In the genomic region with DNA sequence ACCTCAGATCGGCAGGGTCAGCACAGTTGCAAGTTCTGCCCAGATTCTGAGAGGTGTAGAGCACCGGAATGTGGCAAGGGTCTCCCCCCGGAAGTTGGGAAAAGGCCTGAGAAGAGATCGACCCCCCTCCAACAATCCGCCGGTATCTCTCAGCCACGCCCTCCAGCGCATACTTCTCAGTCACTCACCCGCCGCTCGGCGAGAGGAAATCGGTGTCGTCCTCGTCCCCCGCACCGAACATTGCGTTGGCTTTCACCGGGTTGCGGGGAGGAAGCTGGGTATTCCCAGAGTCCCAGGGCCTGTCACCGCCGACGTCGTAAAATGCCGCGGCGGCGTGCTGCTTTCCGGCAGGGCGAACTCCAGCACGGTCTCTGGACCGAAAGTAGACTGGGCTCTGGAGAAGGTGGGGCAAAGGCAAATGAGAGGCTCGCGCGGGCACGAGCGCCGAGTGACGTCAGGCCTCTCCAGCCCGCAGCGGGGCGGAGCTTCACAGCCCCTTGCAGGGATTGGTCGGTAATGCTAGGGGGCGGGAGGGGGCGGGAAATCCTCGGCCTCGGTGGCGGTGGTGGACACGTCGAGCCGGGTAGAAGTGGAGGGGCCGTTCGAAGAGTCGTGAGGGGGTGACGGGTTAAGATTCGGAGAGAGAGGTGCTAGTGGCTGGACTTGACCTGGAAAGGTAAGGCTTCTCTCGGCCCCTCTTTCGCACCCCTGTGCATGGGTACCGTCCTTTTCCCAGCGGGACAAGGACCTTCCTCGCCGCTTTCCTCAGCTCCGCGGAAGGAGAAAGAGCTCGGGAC, we compare ENCODE assay signal across 1 cellular context.
TF ChIP-seq lines count a peak whose summit lies in the region.

A gene with protein sequence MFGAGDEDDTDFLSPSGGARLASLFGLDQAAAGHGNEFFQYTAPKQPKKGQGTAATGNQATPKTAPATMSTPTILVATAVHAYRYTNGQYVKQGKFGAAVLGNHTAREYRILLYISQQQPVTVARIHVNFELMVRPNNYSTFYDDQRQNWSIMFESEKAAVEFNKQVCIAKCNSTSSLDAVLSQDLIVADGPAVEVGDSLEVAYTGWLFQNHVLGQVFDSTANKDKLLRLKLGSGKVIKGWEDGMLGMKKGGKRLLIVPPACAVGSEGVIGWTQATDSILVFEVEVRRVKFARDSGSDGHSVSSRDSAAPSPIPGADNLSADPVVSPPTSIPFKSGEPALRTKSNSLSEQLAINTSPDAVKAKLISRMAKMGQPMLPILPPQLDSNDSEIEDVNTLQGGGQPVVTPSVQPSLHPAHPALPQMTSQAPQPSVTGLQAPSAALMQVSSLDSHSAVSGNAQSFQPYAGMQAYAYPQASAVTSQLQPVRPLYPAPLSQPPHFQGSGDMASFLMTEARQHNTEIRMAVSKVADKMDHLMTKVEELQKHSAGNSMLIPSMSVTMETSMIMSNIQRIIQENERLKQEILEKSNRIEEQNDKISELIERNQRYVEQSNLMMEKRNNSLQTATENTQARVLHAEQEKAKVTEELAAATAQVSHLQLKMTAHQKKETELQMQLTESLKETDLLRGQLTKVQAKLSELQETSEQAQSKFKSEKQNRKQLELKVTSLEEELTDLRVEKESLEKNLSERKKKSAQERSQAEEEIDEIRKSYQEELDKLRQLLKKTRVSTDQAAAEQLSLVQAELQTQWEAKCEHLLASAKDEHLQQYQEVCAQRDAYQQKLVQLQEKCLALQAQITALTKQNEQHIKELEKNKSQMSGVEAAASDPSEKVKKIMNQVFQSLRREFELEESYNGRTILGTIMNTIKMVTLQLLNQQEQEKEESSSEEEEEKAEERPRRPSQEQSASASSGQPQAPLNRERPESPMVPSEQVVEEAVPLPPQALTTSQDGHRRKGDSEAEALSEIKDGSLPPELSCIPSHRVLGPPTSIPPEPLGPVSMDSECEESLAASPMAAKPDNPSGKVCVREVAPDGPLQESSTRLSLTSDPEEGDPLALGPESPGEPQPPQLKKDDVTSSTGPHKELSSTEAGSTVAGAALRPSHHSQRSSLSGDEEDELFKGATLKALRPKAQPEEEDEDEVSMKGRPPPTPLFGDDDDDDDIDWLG (minus strand): TSS at position 275 of the 797 bp plus-strand sequence. CDS start 34 bp downstream, at position 241.
Gene SLC31A1, plus strand, starts transcription at position 542 of the 797 bp plus-strand sequence. CDS start 34,605 bp downstream, outside the sequence.

TF ChIP-seq in K562, 482 proteins besides CTCF, POLR2A, EP300 and RAD21 (continued from another document and continues in another):
- TF ChIP-seq, protein P1, sequence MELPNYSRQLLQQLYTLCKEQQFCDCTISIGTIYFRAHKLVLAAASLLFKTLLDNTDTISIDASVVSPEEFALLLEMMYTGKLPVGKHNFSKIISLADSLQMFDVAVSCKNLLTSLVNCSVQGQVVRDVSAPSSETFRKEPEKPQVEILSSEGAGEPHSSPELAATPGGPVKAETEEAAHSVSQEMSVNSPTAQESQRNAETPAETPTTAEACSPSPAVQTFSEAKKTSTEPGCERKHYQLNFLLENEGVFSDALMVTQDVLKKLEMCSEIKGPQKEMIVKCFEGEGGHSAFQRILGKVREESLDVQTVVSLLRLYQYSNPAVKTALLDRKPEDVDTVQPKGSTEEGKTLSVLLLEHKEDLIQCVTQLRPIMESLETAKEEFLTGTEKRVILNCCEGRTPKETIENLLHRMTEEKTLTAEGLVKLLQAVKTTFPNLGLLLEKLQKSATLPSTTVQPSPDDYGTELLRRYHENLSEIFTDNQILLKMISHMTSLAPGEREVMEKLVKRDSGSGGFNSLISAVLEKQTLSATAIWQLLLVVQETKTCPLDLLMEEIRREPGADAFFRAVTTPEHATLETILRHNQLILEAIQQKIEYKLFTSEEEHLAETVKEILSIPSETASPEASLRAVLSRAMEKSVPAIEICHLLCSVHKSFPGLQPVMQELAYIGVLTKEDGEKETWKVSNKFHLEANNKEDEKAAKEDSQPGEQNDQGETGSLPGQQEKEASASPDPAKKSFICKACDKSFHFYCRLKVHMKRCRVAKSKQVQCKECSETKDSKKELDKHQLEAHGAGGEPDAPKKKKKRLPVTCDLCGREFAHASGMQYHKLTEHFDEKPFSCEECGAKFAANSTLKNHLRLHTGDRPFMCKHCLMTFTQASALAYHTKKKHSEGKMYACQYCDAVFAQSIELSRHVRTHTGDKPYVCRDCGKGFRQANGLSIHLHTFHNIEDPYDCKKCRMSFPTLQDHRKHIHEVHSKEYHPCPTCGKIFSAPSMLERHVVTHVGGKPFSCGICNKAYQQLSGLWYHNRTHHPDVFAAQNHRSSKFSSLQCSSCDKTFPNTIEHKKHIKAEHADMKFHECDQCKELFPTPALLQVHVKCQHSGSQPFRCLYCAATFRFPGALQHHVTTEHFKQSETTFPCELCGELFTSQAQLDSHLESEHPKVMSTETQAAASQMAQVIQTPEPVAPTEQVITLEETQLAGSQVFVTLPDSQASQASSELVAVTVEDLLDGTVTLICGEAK (IDR thresholded peaks at IDR 0.05): peak; percentile 52
- TF ChIP-seq, protein P1 (CRISPR knock-in tag; IDR thresholded peaks at IDR 0.05): no peak
- TF ChIP-seq ZNF324 (CRISPR knock-in tag; IDR thresholded peaks at IDR 0.05) (no peak), RFX7 (CRISPR knock-in tag; IDR thresholded peaks at IDR 0.05) (no peak), NR1H2 (CRISPR knock-in tag; IDR thresholded peaks at IDR 0.05) (no peak), ZNF431 (CRISPR knock-in tag; IDR thresholded peaks at IDR 0.05) (no peak), CSDE1 (IDR thresholded peaks at IDR 0.05) (no peak), ZBTB1 (CRISPR knock-in tag; IDR thresholded peaks at IDR 0.05; ENCODE audit: borderline replicate concordance, low read depth) (0 out of 2 replicates have a peak, but pooled peaks have one; percentile 71), ZBTB11 (CRISPR knock-in tag; IDR thresholded peaks at IDR 0.05) (peak in 1 of 3 experiments; percentile 57; a peak in 2 of 6 replicates), FOXJ2 (tag; IDR thresholded peaks at IDR 0.05) (no peak), ASH1L (IDR thresholded peaks at IDR 0.05; ENCODE audit: borderline replicate concordance, low read depth, partially characterized antibody) (no peak), ZNF232 (CRISPR knock-in tag; IDR thresholded peaks at IDR 0.05) (no peak), SAFB2 (IDR thresholded peaks at IDR 0.05; ENCODE audit: borderline replicate concordance, low read depth, low read length, severe bottlenecking) (no peak), CREB1 (IDR thresholded peaks at IDR 0.05) (peak; percentile 82; the same call in 1 of the 2 replicates), CREB1 (CRISPR knock-in tag; IDR thresholded peaks at IDR 0.05) (peak; percentile 89), WHSC1 (IDR thresholded peaks at IDR 0.05; ENCODE audit: low read length) (no peak), AFF1 (IDR thresholded peaks at IDR 0.05; ENCODE audit: low read depth in 1 of 2, partially characterized antibody in 2 of 2) (peak; percentile 14 to 76), SMAD2 (IDR thresholded peaks at IDR 0.05; ENCODE audit: low read depth, low read length) (no peak), NRF1 (conservative IDR thresholded peaks at IDR 0.05 in 1 of 2, IDR thresholded peaks at IDR 0.05 in 1 of 2) (peak; percentile 80 to 84), TAF15 (IDR thresholded peaks at IDR 0.05; ENCODE audit: low read depth, low read length) (no peak), TEAD2 (tag; IDR thresholded peaks at IDR 0.05) (no peak), SRSF3 (IDR thresholded peaks at IDR 0.05; ENCODE audit: insufficient read depth, low read length) (no peak), TAF9B (IDR thresholded peaks at IDR 0.05; ENCODE audit: partially characterized antibody) (peak; percentile 18), SETDB1 (IDR thresholded peaks at IDR 0.05; ENCODE audit: low read length) (no peak), ILK (tag; IDR thresholded peaks at IDR 0.05; ENCODE audit: borderline replicate concordance, low read depth) (no peak), SP2 (IDR thresholded peaks at IDR 0.05; ENCODE audit: extremely low read depth, low read depth, low read length, poor library complexity, severe bottlenecking) (no peak), NCOA6 (IDR thresholded peaks at IDR 0.05) (no peak; the same call in 1 of the 2 replicates), NFE2L1 (tag; IDR thresholded peaks at IDR 0.05; ENCODE audit: borderline replicate concordance, low read depth) (no peak)
- TF ChIP-seq, protein P2, sequence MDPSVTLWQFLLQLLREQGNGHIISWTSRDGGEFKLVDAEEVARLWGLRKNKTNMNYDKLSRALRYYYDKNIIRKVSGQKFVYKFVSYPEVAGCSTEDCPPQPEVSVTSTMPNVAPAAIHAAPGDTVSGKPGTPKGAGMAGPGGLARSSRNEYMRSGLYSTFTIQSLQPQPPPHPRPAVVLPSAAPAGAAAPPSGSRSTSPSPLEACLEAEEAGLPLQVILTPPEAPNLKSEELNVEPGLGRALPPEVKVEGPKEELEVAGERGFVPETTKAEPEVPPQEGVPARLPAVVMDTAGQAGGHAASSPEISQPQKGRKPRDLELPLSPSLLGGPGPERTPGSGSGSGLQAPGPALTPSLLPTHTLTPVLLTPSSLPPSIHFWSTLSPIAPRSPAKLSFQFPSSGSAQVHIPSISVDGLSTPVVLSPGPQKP (CRISPR knock-in tag; IDR thresholded peaks at IDR 0.05): no peak
- TF ChIP-seq, protein P3, sequence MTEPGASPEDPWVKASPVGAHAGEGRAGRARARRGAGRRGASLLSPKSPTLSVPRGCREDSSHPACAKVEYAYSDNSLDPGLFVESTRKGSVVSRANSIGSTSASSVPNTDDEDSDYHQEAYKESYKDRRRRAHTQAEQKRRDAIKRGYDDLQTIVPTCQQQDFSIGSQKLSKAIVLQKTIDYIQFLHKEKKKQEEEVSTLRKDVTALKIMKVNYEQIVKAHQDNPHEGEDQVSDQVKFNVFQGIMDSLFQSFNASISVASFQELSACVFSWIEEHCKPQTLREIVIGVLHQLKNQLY (CRISPR knock-in tag; conservative IDR thresholded peaks at IDR 0.05): no peak
